ENCODE assay signal across 1 cellular context in genomic region chr20:58906894-58907293, GRCh38.
TF ChIP-seq lines count a peak whose summit lies in the region.

No MANE protein-coding gene starts in this region.

TF ChIP-seq in HepG2, 621 proteins besides CTCF, POLR2A, EP300 and RAD21 (continued from another document):
- TF ChIP-seq TERF1 (CRISPR knock-in tag; IDR thresholded peaks at IDR 0.05), result 0 out of 2 replicates have a peak, but pooled peaks have one; percentile 41
